Comparison of ENCODE assay signal across 9 cellular contexts in the genomic region with DNA sequence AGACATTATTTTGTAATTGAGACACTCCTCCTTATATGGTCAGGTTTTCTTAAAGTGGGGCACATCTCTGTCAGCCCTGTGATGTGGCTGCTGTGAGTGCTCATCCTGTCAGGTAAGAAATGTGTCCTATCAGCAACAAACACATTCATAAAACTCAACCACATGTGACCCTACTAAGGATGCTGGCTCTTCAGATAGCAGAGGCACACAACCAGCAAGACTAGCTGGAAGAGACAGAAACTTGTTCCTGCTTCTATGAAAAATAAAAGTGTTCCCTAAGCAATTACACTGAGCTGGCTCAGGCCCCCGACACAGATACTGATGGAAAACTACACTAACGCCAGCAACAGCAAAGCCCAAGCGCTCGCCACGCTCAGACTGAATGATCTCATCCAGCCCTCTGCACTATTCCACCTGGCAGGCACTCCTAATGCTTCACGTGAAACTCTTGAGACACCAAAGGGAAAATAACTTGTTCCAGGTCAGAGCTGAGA. TPM values are rescaled to one million over a fixed set of nuclear protein-coding genes. Genes with fewer than 3 reads are reported as not detected.
DNase-seq lines count a peak whose midpoint lies in the region; ATAC-seq, FAIRE-seq and TF ChIP-seq lines count a peak whose summit lies in the region.
"Had no signal": no experiment of that assay in that cellular context is flagged by ENCODE, and none has a peak within 500 bp of the region (broad histone marks: within the 10 kb centered on the region; RNA-seq: fewer than 3 reads in every experiment).

No MANE protein-coding gene starts in this region.

- no peaks in the 10 kb centered on the region for H3K9me3 ChIP-seq in CD4-positive, alpha-beta memory T cell (ENCODE audit: control insufficient read depth in 1 of 2, low read length in 2 of 2)
- H3K9me3 ChIP-seq in K562 (replicated peaks; ENCODE audit: control insufficient read depth, insufficient read depth, low read depth, low read length), result no peaks in the 10 kb centered on the region
- H3K9me3 ChIP-seq in naive thymus-derived CD4-positive, alpha-beta T cell (ENCODE audit: control insufficient read depth in 2 of 3, low read length in 3 of 3), result no peaks in the 10 kb centered on the region

- peak overlapping the region; percentile 19 to 57; a peak in 3 of 4 replicates for H3K9ac ChIP-seq in K562 (ENCODE audit: insufficient read depth in 1 of 2, low read depth in 2 of 2, low read length in 2 of 2)

- POLR2A ChIA-PET in CD4-positive, alpha-beta memory T cell (lab: Charles Lee; ENCODE audit: partially characterized antibody), result interaction anchor here (1.2 to 2.0 kb wide), 3 partner anchors 22 to 492 kb away, joined by 4 to 9 read pairs (median 6); a partner anchor contains a TSS
- POLR2A ChIA-PET in RWPE1 (lab: Yijun Ruan, JAX; ENCODE audit: low non-redundant PET), result no interaction called here
- POLR2A ChIA-PET in K562 (lab: Yijun Ruan, JAX), result interaction anchor here (0.7 to 0.9 kb wide), 3 partner anchors 10 to 264 kb away, joined by 3 to 4 read pairs (median 3); no protein-coding TSS in a partner anchor
- POLR2A ChIA-PET in naive thymus-derived CD4-positive, alpha-beta T cell (lab: Charles Lee), result interaction anchor here (1.0 kb wide), 1 partner anchor 100 kb away, joined by 3 read pairs; no protein-coding TSS in a partner anchor

- H2AFZ ChIP-seq in K562 (ENCODE audit: low read depth, low read length), result no peak overlapping the region; the same call in 1 of the 2 replicates

- H3K36me3 ChIP-seq in CD4-positive, alpha-beta memory T cell (ENCODE audit: insufficient read depth, low read length), result peaks cover 3% of the 10 kb centered on the region
- H3K36me3 ChIP-seq in K562 (ENCODE audit: control insufficient read depth, insufficient read depth, low read length), result peaks cover 29% of the 10 kb centered on the region
- H3K36me3 ChIP-seq in naive thymus-derived CD4-positive, alpha-beta T cell (ENCODE audit: control insufficient read depth in 2 of 3, insufficient read depth in 3 of 3, low read length in 3 of 3), result peaks cover 0 to 25% (median 0%) of the 10 kb centered on the region in 3 experiments

- FAIRE-seq in K562 (lab: Jason Lieb, UNC), result peak; percentile 96
- FAIRE-seq: colon had no signal

- 3% methylated on average over 5 of the region's 6 CpGs for WGBS in K562 (ENCODE audit: insufficient coverage, low coverage, missing lambda C conversion rate)

- no peaks in the 10 kb centered on the region for H3K9me3 Mint-ChIP-seq in CD4-positive, alpha-beta memory T cell
- no peaks in the 10 kb centered on the region for H3K9me3 Mint-ChIP-seq in naive thymus-derived CD4-positive, alpha-beta T cell

- peaks cover 71 to 96% (median 83%) of the 10 kb centered on the region in 4 donors for H3K4me1 Mint-ChIP-seq in CD4-positive, alpha-beta memory T cell
- peaks cover 50 to 86% (median 75%) of the 10 kb centered on the region in 7 donors for H3K4me1 Mint-ChIP-seq in naive thymus-derived CD4-positive, alpha-beta T cell

- peak; percentile 76 to 86 (median 84) for DNase-seq in CD4-positive, alpha-beta memory T cell
- no peak for DNase-seq in RWPE1 (ENCODE audit: low spot score)
- DNase-seq in K562 (ENCODE audit: extremely low read depth in 1 of 4, low spot score in 3 of 4), result peak; percentile 70 to 77 (median 74)
- DNase-seq in naive thymus-derived CD4-positive, alpha-beta T cell, result peak in 7 of 9 donors; percentile 59 to 78 (median 71)
- no peak for DNase-seq in NCI-H345 (lab: John Stamatoyannopoulos, UW)
- no peak for DNase-seq in effector CD8-positive, alpha-beta T cell (lab: John Stamatoyannopoulos, UW)
- DNase-seq in GM19238 (ENCODE audit: insufficient read length, low spot score), result no peak

- peak overlapping the region; percentile 92 to 97 (median 96) for H3K27ac Mint-ChIP-seq in CD4-positive, alpha-beta memory T cell
- peak overlapping the region; percentile 55 to 90 (median 79) for H3K27ac Mint-ChIP-seq in naive thymus-derived CD4-positive, alpha-beta T cell

- no peaks in the 10 kb centered on the region for H3K27me3 Mint-ChIP-seq in CD4-positive, alpha-beta memory T cell
- no peaks in the 10 kb centered on the region for H3K27me3 Mint-ChIP-seq in naive thymus-derived CD4-positive, alpha-beta T cell

- H3K4me3 Mint-ChIP-seq in CD4-positive, alpha-beta memory T cell, result peak overlapping the region in 7 of 8 donors; percentile 55 to 89 (median 72)
- H3K4me3 Mint-ChIP-seq in naive thymus-derived CD4-positive, alpha-beta T cell, result peak overlapping the region; percentile 19 to 73 (median 57)

- H3K4me3 ChIP-seq in CD4-positive, alpha-beta memory T cell (ENCODE audit: low read length in 2 of 2), result no peak overlapping the region
- no peak overlapping the region for H3K4me3 ChIP-seq in K562
- no peak overlapping the region for H3K4me3 ChIP-seq in naive thymus-derived CD4-positive, alpha-beta T cell (ENCODE audit: low read length)

- BruUV-seq in K562 (replicated peaks; lab: Mats Ljungman, UMichigan), result no TSS peak

- H3K4me1 ChIP-seq in CD4-positive, alpha-beta memory T cell (ENCODE audit: insufficient read depth, low read length), result peaks cover 90% of the 10 kb centered on the region
- H3K4me1 ChIP-seq in K562 (replicated peaks in 1 of 2; ENCODE audit: control insufficient read depth in 2 of 2, insufficient read depth in 2 of 2, low read length in 2 of 2), result peaks cover 18 to 33% of the 10 kb centered on the region in 2 experiments; a peak in 4 of 5 replicates
- peaks cover 25 to 38% of the 10 kb centered on the region in 2 donors for H3K4me1 ChIP-seq in naive thymus-derived CD4-positive, alpha-beta T cell (ENCODE audit: control insufficient read depth in 2 of 2, insufficient read depth in 2 of 2, low read length in 2 of 2)

- H4K20me1 ChIP-seq in K562 (replicated peaks; ENCODE audit: control insufficient read depth, insufficient read depth, low read length), result peaks cover 10% of the 10 kb centered on the region

- no peaks in the 10 kb centered on the region for H3K9me1 ChIP-seq in K562 (ENCODE audit: control insufficient read depth, insufficient read depth, low read length)

- peak; percentile 89 for ATAC-seq in K562
- ATAC-seq in naive thymus-derived CD4-positive, alpha-beta T cell, result peak; percentile 97
- ATAC-seq in HG02588 (IDR thresholded peaks at IDR 0.05; ENCODE audit: unreplicated experiment), result no peak

- intact Hi-C loops in CD4-positive, alpha-beta memory T cell (cut with micrococcal nuclease), result loop anchor here (1.0 to 10.0 kb wide), 5 partner anchors 22 to 216 kb away; a partner anchor contains a TSS
- intact Hi-C loops in K562 (cut with micrococcal nuclease), result no loop called here
- intact Hi-C loops in naive thymus-derived CD4-positive, alpha-beta T cell (cut with micrococcal nuclease), result loop anchor here (1.0 to 5.0 kb wide), 4 partner anchors 22 to 262 kb away; a partner anchor contains a TSS

- TF ChIP-seq EP300 in K562 (IDR thresholded peaks at IDR 0.05; ENCODE audit: low read length), result peak; percentile 77

- H3K4me2 ChIP-seq in K562 (ENCODE audit: insufficient read depth, low read length), result peak overlapping the region; percentile 28; the same call in 1 of the 2 replicates

- TF ChIP-seq POLR2A in K562 (conservative IDR thresholded peaks at IDR 0.05), result no peak

- no peak for TF ChIP-seq CTCF in RWPE1 (conservative IDR thresholded peaks at IDR 0.05; ENCODE audit: low read depth)
- TF ChIP-seq CTCF in K562 (IDR thresholded peaks at IDR 0.05 in 2 of 3, conservative IDR thresholded peaks at IDR 0.05 in 1 of 3; ENCODE audit: insufficient read depth in 2 of 3, low read depth in 1 of 3, low read length in 3 of 3), result no peak

- no peak for TF ChIP-seq RAD21 in K562 (CRISPR knock-in tag; conservative IDR thresholded peaks at IDR 0.05 in 1 of 2, IDR thresholded peaks at IDR 0.05 in 1 of 2)

- H3K27me3 ChIP-seq in CD4-positive, alpha-beta memory T cell (ENCODE audit: insufficient read depth, low read length), result no peaks in the 10 kb centered on the region
- no peaks in the 10 kb centered on the region for H3K27me3 ChIP-seq in K562 (ENCODE audit: control insufficient read depth in 2 of 2, insufficient read depth in 2 of 2, low read length in 2 of 2)
- H3K27me3 ChIP-seq in naive thymus-derived CD4-positive, alpha-beta T cell (ENCODE audit: control insufficient read depth in 2 of 2, insufficient read depth in 2 of 2, low read length in 2 of 2), result no peaks in the 10 kb centered on the region

- peaks cover 53% of the 10 kb centered on the region for H3K79me2 ChIP-seq in K562 (ENCODE audit: control insufficient read depth, insufficient read depth, low read length)

- H3K36me3 Mint-ChIP-seq in CD4-positive, alpha-beta memory T cell, result peaks cover 23 to 35% of the 10 kb centered on the region in 2 donors
- H3K36me3 Mint-ChIP-seq in naive thymus-derived CD4-positive, alpha-beta T cell, result peaks cover 0 to 30% (median 18%) of the 10 kb centered on the region in 5 donors

- in situ Hi-C loops in K562 (cut with MboI), result no loop called here

- CTCF ChIA-PET in CD4-positive, alpha-beta memory T cell (lab: Charles Lee; ENCODE audit: partially characterized antibody), result interaction anchor here (1.4 to 2.1 kb wide), 2 partner anchors 8 to 264 kb away, joined by 3 to 6 read pairs; no protein-coding TSS in a partner anchor
- CTCF ChIA-PET in RWPE1 (lab: Yijun Ruan, JAX), result no interaction called here
- CTCF ChIA-PET in K562 (lab: Yijun Ruan, JAX; ENCODE audit: low intra/inter-chr PET ratio), result interaction anchor here (0.6 kb wide), 1 partner anchor 80 kb away, joined by 3 read pairs; no protein-coding TSS in a partner anchor
- CTCF ChIA-PET in naive thymus-derived CD4-positive, alpha-beta T cell (lab: Charles Lee), result no interaction called here

- H3K27ac ChIP-seq in CD4-positive, alpha-beta memory T cell (ENCODE audit: low read depth, low read length), result peak overlapping the region; percentile 58
- H3K27ac ChIP-seq in RWPE1, result 0 out of 2 replicates have a peak overlapping the region, but pooled peaks have one; percentile 32
- H3K27ac ChIP-seq in K562 (ENCODE audit: extremely low read depth, low read depth, low read length), result peak overlapping the region; percentile 83
- H3K27ac ChIP-seq in naive thymus-derived CD4-positive, alpha-beta T cell (ENCODE audit: low read depth, low read length), result peak overlapping the region; percentile 52

RNA-seq across cellular contexts. Expression of a gene that starts 49.8 kb away (rescaled TPM):
- 10 to 100 TPM in 1 of 2 experiments, 1 to 10 TPM in 1; 8.8 to 10.7 TPM for total RNA-seq in CD4-positive, alpha-beta memory T cell
- under 1 TPM in 1 of 2 donors, not detected in 1; 0.23 TPM for polyA plus RNA-seq in CD4-positive, alpha-beta memory T cell
- total RNA-seq in K562 (2011; cell fraction: chromatin; rRNA removed; ENCODE audit: low replicate concordance), result 1.4 and 1.6 TPM in 2 replicates
- total RNA-seq in K562 (2011; cell fraction: nucleolus; rRNA removed), result 0.50 and 0.66 TPM in 2 replicates
- total RNA-seq in K562 (2011; cell fraction: nucleoplasm; rRNA removed), result 1.4 TPM in 2 replicates
- total RNA-seq in K562 (2014; rRNA removed) (not detected in 2 replicates), K562 (2014; rRNA removed; fragmentation: Illumina TruSeq; extraction: Trizol) (0.04 and 0.06 TPM in 2 replicates), K562 (2015; rRNA removed; fragmentation: Illumina TruSeq; extraction: Trizol) (0.11 TPM in 1 of 2 replicates, not detected in the other), K562 (2021) (0.18 and 0.20 TPM in 2 replicates)
- polyA plus RNA-seq in K562 (2011; rRNA removed) (0.07 and 0.24 TPM in 2 replicates), K562 (2014; fragmentation: Illumina TruSeq; extraction: Trizol) (0.10 TPM in 2 replicates), K562 (2014; fragmentation: Nextera tagmentation; extraction: Ambion mirVana) (not detected), K562 (2014; rRNA removed) (0.67 TPM in 1 of 2 replicates, not detected in the other)
- 0.04 TPM in 2 replicates for polyA plus RNA-seq in K562 (2011; cell fraction: cytosol; rRNA removed)
- polyA plus RNA-seq in K562 (2011; cell fraction: nucleus; rRNA removed), result 1.2 and 1.8 TPM in 2 replicates
- polyA plus RNA-seq in K562 (2012), result 0.30 and 0.71 TPM in 2 replicates
- 0.09 and 0.35 TPM in 2 replicates for polyA minus RNA-seq in K562 (2011; rRNA and poly(A)+ RNA removed)
- polyA minus RNA-seq in K562 (2011; cell fraction: cytosol; rRNA and poly(A)+ RNA removed), result not detected in 2 replicates
- polyA minus RNA-seq in K562 (2011; cell fraction: nucleus; rRNA and poly(A)+ RNA removed), result 0.22 TPM in 1 of 2 replicates, not detected in the other
- 10 to 100 TPM in 4 of 5 experiments, 1 to 10 TPM in 1; 5.6 to 13.3 (median 11.2) TPM for total RNA-seq in naive thymus-derived CD4-positive, alpha-beta T cell
- polyA plus RNA-seq in naive thymus-derived CD4-positive, alpha-beta T cell, result under 1 TPM in 1 of 2 donors, not detected in 1; 0.11 TPM

Comparison
In these comparisons a context has a peak if more than half of its experiments do, and no peak if none do; other contexts are left out.
1. DNase-seq: peak in CD4-positive, alpha-beta memory T cell (5 of 5), K562 (4 of 4) and naive thymus-derived CD4-positive, alpha-beta T cell (7 of 9); none in RWPE1 (single experiment), NCI-H345 (single experiment), effector CD8-positive, alpha-beta T cell (single experiment) and GM19238 (single experiment).
2. H3K27ac ChIP-seq: peak in every context shown above with its lines; median percentile 83 in K562; 58 in CD4-positive, alpha-beta memory T cell; 52 in naive thymus-derived CD4-positive, alpha-beta T cell; 32 in RWPE1.
3. CTCF ChIA-PET loops: an anchor here in CD4-positive, alpha-beta memory T cell (1.4 to 2.1 kb wide) and K562 (0.6 kb wide); none called in RWPE1 and naive thymus-derived CD4-positive, alpha-beta T cell.